In genomic region chr12:59453461-59453860, GRCh38 we compare ENCODE assay signal across 30 cellular contexts.
"Had no signal": no experiment of that assay in that cellular context is flagged by ENCODE, and none has a peak within 500 bp of the region (broad histone marks: within the 10 kb centered on the region; RNA-seq: fewer than 3 reads in every experiment).

No MANE protein-coding gene starts in this region.

- H3K27me3 Mint-ChIP-seq: activated B cell treated with CpG ODN at 0.5 μM for 24 hours; activated CD4-positive, alpha-beta T cell treated with anti-CD3 and anti-CD28 coated beads for 36 hours; activated naive CD8-positive, alpha-beta T cell; activated T-cell treated with anti-CD3 and anti-CD28 coated beads, Interleukin-2, amount 50 U/mL, for 24 hours; activated T-helper 17 cell treated with anti-CD3 and anti-CD28 coated beads, Interleukin-2, amount 50 U/mL, for 72 hours; natural killer cell treated with Interleukin-12 subunit alpha and Interleukin-12 subunit beta and Interleukin-15 and Interleukin-18, amount 100 ng/mL, for 72 hours had no signal

- H3K36me3 Mint-ChIP-seq: activated naive CD8-positive, alpha-beta T cell; natural killer cell treated with Interleukin-12 subunit alpha and Interleukin-12 subunit beta and Interleukin-15 and Interleukin-18, amount 100 ng/mL, for 72 hours had no signal

- DNase-seq: activated B cell treated with CpG ODN at 0.5 μM for 24 hours; activated CD4-positive, alpha-beta T cell treated with anti-CD3 and anti-CD28 coated beads for 36 hours; activated CD4-positive, alpha-beta T cell treated with anti-CD3 and anti-CD28 coated beads, Interleukin-2, amount 50 U/mL, for 4 hours; activated CD8-positive, alpha-beta memory T cell treated with anti-CD3 and anti-CD28 coated beads for 24 hours; activated CD8-positive, alpha-beta memory T cell treated with anti-CD3 and anti-CD28 coated beads, Interleukin-2, amount 50 U/mL, for 4 hours; activated naive CD4-positive, alpha-beta T cell; activated T-cell treated with anti-CD3 and anti-CD28 coated beads, Interleukin-2, amount 50 U/mL, for 24 hours; adrenal gland; brain microvascular endothelial cell; central memory CD4-positive, alpha-beta T cell; effector memory CD4-positive, alpha-beta T cell; esophagus squamous epithelium; gastrocnemius medialis; head of caudate nucleus; left ventricle myocardium superior; mammary epithelial cell; pancreas; psoas muscle; right cardiac atrium; small intestine; stimulated activated CD4-positive, alpha-beta T cell treated with anti-CD3 and anti-CD28 coated beads, Interleukin-15, amount 100 ng/mL, for 24 hours; stimulated activated naive CD4-positive, alpha-beta T cell; T-helper 9 cell; testis; trophoblast cell; uterus had no signal

- H3K9me3 ChIP-seq: adrenal gland, ascending aorta, esophagus squamous epithelium, gastrocnemius medialis, pancreas, psoas muscle, testis, uterus had no signal

- H3K9me3 Mint-ChIP-seq: activated T-cell treated with anti-CD3 and anti-CD28 coated beads, Interleukin-2, amount 50 U/mL, for 24 hours; activated T-helper 17 cell treated with anti-CD3 and anti-CD28 coated beads, Interleukin-2, amount 50 U/mL, for 72 hours; natural killer cell treated with Interleukin-12 subunit alpha and Interleukin-12 subunit beta and Interleukin-15 and Interleukin-18, amount 100 ng/mL, for 72 hours had no signal

- H3K4me1 ChIP-seq: adrenal gland, esophagus squamous epithelium, gastrocnemius medialis, psoas muscle, testis, uterus had no signal

- H3K27me3 ChIP-seq: adrenal gland, ascending aorta, brain microvascular endothelial cell, esophagus squamous epithelium, gastrocnemius medialis, pancreas, testis, uterus had no signal

- H3K27ac Mint-ChIP-seq: activated B cell treated with CpG ODN at 0.5 μM for 24 hours; activated CD4-positive, alpha-beta T cell treated with anti-CD3 and anti-CD28 coated beads for 36 hours; activated naive CD8-positive, alpha-beta T cell; activated T-cell treated with anti-CD3 and anti-CD28 coated beads, Interleukin-2, amount 50 U/mL, for 24 hours; activated T-helper 17 cell treated with anti-CD3 and anti-CD28 coated beads, Interleukin-2, amount 50 U/mL, for 72 hours; natural killer cell treated with Interleukin-12 subunit alpha and Interleukin-12 subunit beta and Interleukin-15 and Interleukin-18, amount 100 ng/mL, for 72 hours had no signal

- H3K4me3 Mint-ChIP-seq: activated B cell treated with CpG ODN at 0.5 μM for 24 hours; activated CD4-positive, alpha-beta T cell treated with anti-CD3 and anti-CD28 coated beads for 36 hours; activated naive CD8-positive, alpha-beta T cell; activated T-cell treated with anti-CD3 and anti-CD28 coated beads, Interleukin-2, amount 50 U/mL, for 24 hours; activated T-helper 17 cell treated with anti-CD3 and anti-CD28 coated beads, Interleukin-2, amount 50 U/mL, for 72 hours; natural killer cell treated with Interleukin-12 subunit alpha and Interleukin-12 subunit beta and Interleukin-15 and Interleukin-18, amount 100 ng/mL, for 72 hours had no signal

- H3K4me3 ChIP-seq: adrenal gland, ascending aorta, esophagus squamous epithelium, gastrocnemius medialis, pancreas, psoas muscle, testis, uterus had no signal

- H3K27ac ChIP-seq: adrenal gland, ascending aorta, esophagus squamous epithelium, gastrocnemius medialis, psoas muscle, testis, uterus had no signal

- H3K36me3 ChIP-seq: adrenal gland, ascending aorta, brain microvascular endothelial cell, esophagus squamous epithelium, gastrocnemius medialis, pancreas, uterus had no signal

- H3K4me1 Mint-ChIP-seq: activated B cell treated with CpG ODN at 0.5 μM for 24 hours; activated CD4-positive, alpha-beta T cell treated with anti-CD3 and anti-CD28 coated beads for 36 hours; activated T-helper 17 cell treated with anti-CD3 and anti-CD28 coated beads, Interleukin-2, amount 50 U/mL, for 72 hours had no signal
